20 cellular contexts compared by ENCODE assay signal in genomic region chr16:1471569-1472194, GRCh38. TPM values are rescaled to one million over a fixed set of nuclear protein-coding genes. Genes with fewer than 3 reads are reported as not detected.
DNase-seq lines count a peak whose midpoint lies in the region; ATAC-seq and TF ChIP-seq lines count a peak whose summit lies in the region.
"Had no signal": no experiment of that assay in that cellular context is flagged by ENCODE, and none has a peak within 500 bp of the region (broad histone marks: within the 10 kb centered on the region; RNA-seq: fewer than 3 reads in every experiment).

No MANE protein-coding gene starts in this region.

- peaks cover 32% of the 10 kb centered on the region for H3K4me1 Mint-ChIP-seq in activated CD4-positive, alpha-beta T cell treated with anti-CD3 and anti-CD28 coated beads, Interleukin-2, amount 10 ng/mL, durations not matched to agents 7 days and 5 days

- TF ChIP-seq POLR2A in transverse colon (IDR thresholded peaks at IDR 0.05): no peak

- H3K4me1 ChIP-seq in RWPE2 (ENCODE audit: insufficient read depth, poor library complexity, severe bottlenecking) (no peaks in the 10 kb centered on the region), lower lobe of right lung (peaks cover 42% of the 10 kb centered on the region), transverse colon (peaks cover 13 to 39% (median 20%) of the 10 kb centered on the region in 4 donors), right atrium auricular region (peaks cover 0 to 35% of the 10 kb centered on the region in 2 donors)

- TF ChIP-seq EP300 in transverse colon (IDR thresholded peaks at IDR 0.05; ENCODE audit: low read depth): no peak

- CTCF ChIA-PET in activated CD4-positive, alpha-beta T cell treated with anti-CD3 and anti-CD28 coated beads, Interleukin-2, amount 10 ng/mL, durations not matched to agents 7 days and 5 days (lab: Charles Lee): interaction anchor here (0.8 to 1.0 kb wide), 3 partner anchors 8 to 234 kb away, joined by 3 read pairs; partner anchors contain the start of gene MAPK8IP3

- DNase-seq in activated CD4-positive, alpha-beta T cell treated with anti-CD3 and anti-CD28 coated beads, Interleukin-2, amount 10 ng/mL, durations not matched to agents 7 days and 5 days: no peak
- DNase-seq in activated CD4-positive, alpha-beta T cell treated with anti-CD3 and anti-CD28 coated beads for 1 hour: no peak
- DNase-seq in RWPE2 (ENCODE audit: low spot score) (peak; percentile 59), lower lobe of right lung (peak; percentile 42), transverse colon (no peak), NCI-H1694 (lab: John Stamatoyannopoulos, UW) (no peak), right atrium auricular region (ENCODE audit: low spot score) (no peak), hypothalamus (lab: John Stamatoyannopoulos, UW) (no peak)
- DNase-seq: activated CD4-positive, alpha-beta T cell treated with anti-CD3 and anti-CD28 coated beads, Interleukin-2, amount 50 U/mL, for 4 hours; activated T-cell treated with anti-CD3 and anti-CD28 coated beads, Interleukin-2, amount 50 U/mL, for 72 hours; amygdala; Calu3; NCI-H187 treated with DMSO at 0.1 percent for 48 hours; NCI-H69; stimulated activated CD4-positive, alpha-beta T cell treated with anti-CD3 and anti-CD28 coated beads, Interleukin-1b, Interleukin-23, amount 100 ng/mL, for 48 hours had no signal

- H3K9me3 ChIP-seq in RWPE2 (ENCODE audit: severe bottlenecking) (no peaks in the 10 kb centered on the region), lower lobe of right lung (no peaks in the 10 kb centered on the region), transverse colon (no peaks in the 10 kb centered on the region), right atrium auricular region (no peaks in the 10 kb centered on the region)
- H3K9me3 ChIP-seq: vagina had no signal

- H3K27me3 Mint-ChIP-seq in activated CD4-positive, alpha-beta T cell treated with anti-CD3 and anti-CD28 coated beads, Interleukin-2, amount 10 ng/mL, durations not matched to agents 7 days and 5 days: no peaks in the 10 kb centered on the region

- in situ Hi-C loops in transverse colon (cut with MboI; ENCODE audit: low pct_ligation_motif_present in 1 of 4, low pct_unique_long_range_greater_than_20kb in 1 of 4, low sequenced_read_pairs in 3 of 4): no loop called here

- H3K27ac ChIP-seq in RWPE2 (ENCODE audit: poor library complexity, severe bottlenecking) (no peak overlapping the region), lower lobe of right lung (peak overlapping the region; percentile 73), transverse colon (peak overlapping the region in 3 of 4 donors; percentile 11 to 17 (median 17)), right atrium auricular region (no peak overlapping the region)
- H3K27ac ChIP-seq: vagina had no signal

- H3K4me3 Mint-ChIP-seq in activated CD4-positive, alpha-beta T cell treated with anti-CD3 and anti-CD28 coated beads, Interleukin-2, amount 10 ng/mL, durations not matched to agents 7 days and 5 days: no peak overlapping the region

- POLR2A ChIA-PET in activated CD4-positive, alpha-beta T cell treated with anti-CD3 and anti-CD28 coated beads, Interleukin-2, amount 10 ng/mL, durations not matched to agents 7 days and 5 days (lab: Charles Lee): no interaction called here

- intact Hi-C loops in lower lobe of right lung (cut with DNase I) (no loop called here), transverse colon (cut with DNase I; ENCODE audit: low total_unique reads) (no loop called here)

- H3K4me3 ChIP-seq in RWPE2 (ENCODE audit: severe bottlenecking): no peak overlapping the region
- no peak overlapping the region for H3K4me3 ChIP-seq in lower lobe of right lung
- no peak overlapping the region for H3K4me3 ChIP-seq in transverse colon
- H3K4me3 ChIP-seq in right atrium auricular region: no peak overlapping the region
- H3K4me3 ChIP-seq: vagina had no signal

- ATAC-seq in RWPE2 (ENCODE audit: low read depth): no peak
- ATAC-seq in lower lobe of right lung: no peak
- ATAC-seq: activated T-cell treated with anti-CD3 and anti-CD28 coated beads, Interleukin-2, amount 50 U/mL, for 72 hours had no signal

- H3K36me3 Mint-ChIP-seq in activated CD4-positive, alpha-beta T cell treated with anti-CD3 and anti-CD28 coated beads, Interleukin-2, amount 10 ng/mL, durations not matched to agents 7 days and 5 days (ENCODE audit: low read depth): no peaks in the 10 kb centered on the region

- H3K36me3 ChIP-seq in RWPE2 (ENCODE audit: low read depth) (no peaks in the 10 kb centered on the region), lower lobe of right lung (no peaks in the 10 kb centered on the region), transverse colon (no peaks in the 10 kb centered on the region), right atrium auricular region (no peaks in the 10 kb centered on the region)
- H3K36me3 ChIP-seq: vagina had no signal

- 83 to 87% methylated on average over 8 to 26 of the region's 26 CpGs for WGBS in transverse colon (ENCODE audit: low coverage in 1 of 2), 2 donors

- H3K27me3 ChIP-seq in RWPE2 (ENCODE audit: insufficient read depth, poor library complexity, severe bottlenecking) (no peaks in the 10 kb centered on the region), lower lobe of right lung (ENCODE audit: low read depth) (no peaks in the 10 kb centered on the region), transverse colon (no peaks in the 10 kb centered on the region), right atrium auricular region (no peaks in the 10 kb centered on the region)
- H3K27me3 ChIP-seq: vagina had no signal

- peak overlapping the region; percentile 66 for H3K27ac Mint-ChIP-seq in activated CD4-positive, alpha-beta T cell treated with anti-CD3 and anti-CD28 coated beads, Interleukin-2, amount 10 ng/mL, durations not matched to agents 7 days and 5 days

- no peaks in the 10 kb centered on the region for H3K9me3 Mint-ChIP-seq in activated CD4-positive, alpha-beta T cell treated with anti-CD3 and anti-CD28 coated beads, Interleukin-2, amount 10 ng/mL, durations not matched to agents 7 days and 5 days
- H3K9me3 Mint-ChIP-seq: activated T-cell treated with anti-CD3 and anti-CD28 coated beads, Interleukin-2, amount 50 U/mL, for 72 hours had no signal

- no peak for TF ChIP-seq CTCF in RWPE2 (IDR thresholded peaks at IDR 0.05; ENCODE audit: poor library complexity, severe bottlenecking)
- no peak for TF ChIP-seq CTCF in lower lobe of right lung (IDR thresholded peaks at IDR 0.05)
- no peak for TF ChIP-seq CTCF in transverse colon (IDR thresholded peaks at IDR 0.05)
- no peak for TF ChIP-seq CTCF in right atrium auricular region (IDR thresholded peaks at IDR 0.05)

RNA-seq across cellular contexts. Expression of gene CLCN7, which starts 3.1 kb away (rescaled TPM):
- total RNA-seq in activated CD4-positive, alpha-beta T cell treated with anti-CD3 and anti-CD28 coated beads, Interleukin-2, amount 10 ng/mL, durations not matched to agents 7 days and 5 days: 10 to 100 TPM; 58.3 to 64.0 TPM
- total RNA-seq in lower lobe of right lung (146 TPM), transverse colon (100 to 1,000 TPM in 2 of 4 donors, 10 to 100 TPM in 2; 57.6 to 171 (median 95.0) TPM), right atrium auricular region (10 to 100 TPM; 19.4 to 31.7 TPM)

RNA-seq across cellular contexts. Expression of gene PTX4, which starts 17.1 kb away (rescaled TPM):
- not detected for total RNA-seq in activated CD4-positive, alpha-beta T cell treated with anti-CD3 and anti-CD28 coated beads, Interleukin-2, amount 10 ng/mL, durations not matched to agents 7 days and 5 days
- total RNA-seq in lower lobe of right lung (not detected), transverse colon (not detected), right atrium auricular region (under 1 TPM in 1 of 2 donors, not detected in 1; 0.24 TPM)
- total RNA-seq: A673; activated T-cell treated with anti-CD3 and anti-CD28 coated beads, Interleukin-2, amount 50 U/mL, for 72 hours; Calu3; H1; LHCN-M2; mononuclear cell; vagina had no signal

RNA-seq across cellular contexts. Expression of gene TELO2, which starts 21.5 kb away (rescaled TPM):
- 10 to 100 TPM; 49.1 to 65.5 TPM for total RNA-seq in activated CD4-positive, alpha-beta T cell treated with anti-CD3 and anti-CD28 coated beads, Interleukin-2, amount 10 ng/mL, durations not matched to agents 7 days and 5 days
- total RNA-seq in lower lobe of right lung (27.5 TPM), transverse colon (10 to 100 TPM; 22.2 to 98.1 (median 49.6) TPM), right atrium auricular region (10 to 100 TPM; 11.3 to 11.5 TPM)

RNA-seq across cellular contexts. Expression of gene CCDC154, which starts 27.3 kb away (rescaled TPM):
- 1 to 10 TPM; 1.9 to 2.7 TPM for total RNA-seq in activated CD4-positive, alpha-beta T cell treated with anti-CD3 and anti-CD28 coated beads, Interleukin-2, amount 10 ng/mL, durations not matched to agents 7 days and 5 days
- total RNA-seq in lower lobe of right lung: 3.1 TPM
- total RNA-seq in transverse colon: under 1 TPM in 2 of 4 donors, not detected in 2; 0.16 to 0.41 TPM
- total RNA-seq in right atrium auricular region: not detected
- total RNA-seq: vagina had no signal

RNA-seq across cellular contexts. Expression of gene PERCC1, which starts 40.8 kb away (rescaled TPM):
- total RNA-seq in activated CD4-positive, alpha-beta T cell treated with anti-CD3 and anti-CD28 coated beads, Interleukin-2, amount 10 ng/mL, durations not matched to agents 7 days and 5 days: not detected
- total RNA-seq in lower lobe of right lung: not detected
- total RNA-seq in transverse colon: 1 to 10 TPM in 1 of 4 donors, not detected in 3; 1.2 TPM
- total RNA-seq in right atrium auricular region: not detected
- total RNA-seq: A673, Calu3, H1, LHCN-M2, vagina had no signal

Comparison
In these comparisons a context has a peak if more than half of its experiments do, and no peak if none do; other contexts are left out.
1. DNase-seq: peak in RWPE2 (single experiment) and lower lobe of right lung (single experiment); none in activated CD4-positive, alpha-beta T cell treated with anti-CD3 and anti-CD28 coated beads, Interleukin-2, amount 10 ng/mL, durations not matched to agents 7 days and 5 days (single experiment), activated CD4-positive, alpha-beta T cell treated with anti-CD3 and anti-CD28 coated beads for 1 hour (single experiment), transverse colon (single experiment), NCI-H1694 (single experiment), right atrium auricular region (single experiment) and hypothalamus (0 of 51).
2. H3K27ac ChIP-seq: peak in lower lobe of right lung (single experiment) and transverse colon (3 of 4); none in RWPE2 (single experiment) and right atrium auricular region (0 of 2).